ENCODE assay signal across 9 cellular contexts in genomic region chr17:44794699-44795413, GRCh38. TPM values are rescaled to one million over a fixed set of nuclear protein-coding genes. Genes with fewer than 3 reads are reported as not detected.
DNase-seq lines count a peak whose midpoint lies in the region; ATAC-seq, FAIRE-seq and TF ChIP-seq lines count a peak whose summit lies in the region.
"Had no signal": no experiment of that assay in that cellular context is flagged by ENCODE, and none has a peak within 500 bp of the region (broad histone marks: within the 10 kb centered on the region; RNA-seq: fewer than 3 reads in every experiment).

No MANE protein-coding gene starts in this region.

- intact Hi-C loops in activated T-helper 1 cell treated with anti-CD3 and anti-CD28 coated beads, Interleukin-12 subunit alpha, Interleukin-12 subunit beta, Interleukin-2, Interleukin-4 antibody, amounts not matched to agents 30 ng/mL and 10 ng/mL and 1 ng/mL, durations not matched to agents 14 hours and 24 hours and 36 hours (cut with micrococcal nuclease) = no loop called here

- H3K27ac Mint-ChIP-seq in endothelial cell (ENCODE audit: unreplicated experiment) (peak overlapping the region; percentile 97), nephron progenitor cell (peak overlapping the region; percentile 94)
- H3K27ac Mint-ChIP-seq in activated T-helper 1 cell treated with anti-CD3 and anti-CD28 coated beads, Interleukin-12 subunit alpha, Interleukin-12 subunit beta, Interleukin-2, Interleukin-4 antibody, amounts not matched to agents 30 ng/mL and 10 ng/mL and 1 ng/mL, durations not matched to agents 14 hours and 24 hours and 36 hours = no peak overlapping the region
- H3K27ac Mint-ChIP-seq: activated T-cell treated with anti-CD3 and anti-CD28 coated beads, Interleukin-2, amount 50 U/mL, for 72 hours had no signal

- H3K9me3 ChIP-seq in BLaER1 = no peaks in the 10 kb centered on the region
- no peaks in the 10 kb centered on the region for H3K9me3 ChIP-seq in small intestine (ENCODE audit: control insufficient read depth, low read depth)

- no peak for TF ChIP-seq CTCF in endothelial cell (IDR thresholded peaks at IDR 0.05; ENCODE audit: unreplicated experiment)
- no peak for TF ChIP-seq CTCF in nephron progenitor cell (IDR thresholded peaks at IDR 0.05)

- peak overlapping the region; percentile 65 for H3K9ac ChIP-seq in BLaER1

- 54 to 69% (median 62%) methylated on average over 14 of the region's 14 CpGs for WGBS in small intestine, 3 donors

- no peaks in the 10 kb centered on the region for H3K27me3 Mint-ChIP-seq in endothelial cell (ENCODE audit: unreplicated experiment)
- no peaks in the 10 kb centered on the region for H3K27me3 Mint-ChIP-seq in nephron progenitor cell (ENCODE audit: low read depth, poor library complexity)
- peaks cover 3% of the 10 kb centered on the region for H3K27me3 Mint-ChIP-seq in activated T-helper 1 cell treated with anti-CD3 and anti-CD28 coated beads, Interleukin-12 subunit alpha, Interleukin-12 subunit beta, Interleukin-2, Interleukin-4 antibody, amounts not matched to agents 30 ng/mL and 10 ng/mL and 1 ng/mL, durations not matched to agents 14 hours and 24 hours and 36 hours (ENCODE audit: insufficient read depth)

- H3K4me1 Mint-ChIP-seq in endothelial cell (ENCODE audit: unreplicated experiment) = peaks cover 25% of the 10 kb centered on the region
- peaks cover 22% of the 10 kb centered on the region for H3K4me1 Mint-ChIP-seq in nephron progenitor cell
- peaks cover 7% of the 10 kb centered on the region for H3K4me1 Mint-ChIP-seq in activated T-helper 1 cell treated with anti-CD3 and anti-CD28 coated beads, Interleukin-12 subunit alpha, Interleukin-12 subunit beta, Interleukin-2, Interleukin-4 antibody, amounts not matched to agents 30 ng/mL and 10 ng/mL and 1 ng/mL, durations not matched to agents 14 hours and 24 hours and 36 hours (ENCODE audit: low read depth)

- H3K36me3 Mint-ChIP-seq in endothelial cell (ENCODE audit: low read depth, unreplicated experiment) = no peaks in the 10 kb centered on the region
- peaks cover 25% of the 10 kb centered on the region for H3K36me3 Mint-ChIP-seq in nephron progenitor cell (ENCODE audit: low read depth)
- H3K36me3 Mint-ChIP-seq in activated T-helper 1 cell treated with anti-CD3 and anti-CD28 coated beads, Interleukin-12 subunit alpha, Interleukin-12 subunit beta, Interleukin-2, Interleukin-4 antibody, amounts not matched to agents 30 ng/mL and 10 ng/mL and 1 ng/mL, durations not matched to agents 14 hours and 24 hours and 36 hours (ENCODE audit: low read depth) = no peaks in the 10 kb centered on the region

- H3K36me3 ChIP-seq in BLaER1 (peaks cover 22% of the 10 kb centered on the region), small intestine (ENCODE audit: control insufficient read depth in 2 of 2, insufficient read depth in 2 of 2, low read length in 2 of 2) (no peaks in the 10 kb centered on the region)

- H4K20me1 ChIP-seq in BLaER1 = no peaks in the 10 kb centered on the region

- peak overlapping the region; percentile 79 for H3K4me2 ChIP-seq in BLaER1

- H3K4me3 ChIP-seq in BLaER1 = peak overlapping the region; percentile 30; the same call in 1 of the 2 replicates
- H3K4me3 ChIP-seq in small intestine (ENCODE audit: low read depth in 1 of 2, low read length in 2 of 2) = no peak overlapping the region

- H3K4me3 Mint-ChIP-seq in endothelial cell (ENCODE audit: unreplicated experiment) (no peak overlapping the region), nephron progenitor cell (no peak overlapping the region)
- H3K4me3 Mint-ChIP-seq in activated T-helper 1 cell treated with anti-CD3 and anti-CD28 coated beads, Interleukin-12 subunit alpha, Interleukin-12 subunit beta, Interleukin-2, Interleukin-4 antibody, amounts not matched to agents 30 ng/mL and 10 ng/mL and 1 ng/mL, durations not matched to agents 14 hours and 24 hours and 36 hours = no peak overlapping the region
- H3K4me3 Mint-ChIP-seq: activated T-cell treated with anti-CD3 and anti-CD28 coated beads, Interleukin-2, amount 50 U/mL, for 72 hours had no signal

- DNase-seq in NOMO-1 treated with DMSO at 0.1 percent for 48 hours (lab: John Stamatoyannopoulos, UW; ENCODE audit: unreplicated experiment) = peak; percentile 76
- DNase-seq in endothelial cell (ENCODE audit: low spot score) = no peak
- no peak for DNase-seq in nephron progenitor cell
- DNase-seq in small intestine = no peak
- no peak for DNase-seq in activated T-helper 1 cell treated with anti-CD3 and anti-CD28 coated beads, Interleukin-12 subunit alpha, Interleukin-12 subunit beta, Interleukin-2, Interleukin-4 antibody, amounts not matched to agents 30 ng/mL and 10 ng/mL and 1 ng/mL, durations not matched to agents 14 hours and 24 hours and 36 hours (ENCODE audit: low spot score)
- DNase-seq in ureter (ENCODE audit: low spot score) = no peak
- DNase-seq: activated T-cell treated with anti-CD3 and anti-CD28 coated beads, Interleukin-2, amount 50 U/mL, for 72 hours had no signal

- H3K27me3 ChIP-seq in BLaER1 (no peaks in the 10 kb centered on the region), small intestine (ENCODE audit: control insufficient read depth in 2 of 2, insufficient read depth in 2 of 2, low read length in 2 of 2) (no peaks in the 10 kb centered on the region)

- H3K4me1 ChIP-seq in BLaER1 = peaks cover 49% of the 10 kb centered on the region
- peaks cover 0 to 5% of the 10 kb centered on the region in 2 donors for H3K4me1 ChIP-seq in small intestine (ENCODE audit: control insufficient read depth in 2 of 2, insufficient read depth in 1 of 2, low read depth in 1 of 2, low read length in 1 of 2)

- H3K9me3 Mint-ChIP-seq in endothelial cell (ENCODE audit: unreplicated experiment) (no peaks in the 10 kb centered on the region), nephron progenitor cell (no peaks in the 10 kb centered on the region)
- no peaks in the 10 kb centered on the region for H3K9me3 Mint-ChIP-seq in activated T-helper 1 cell treated with anti-CD3 and anti-CD28 coated beads, Interleukin-12 subunit alpha, Interleukin-12 subunit beta, Interleukin-2, Interleukin-4 antibody, amounts not matched to agents 30 ng/mL and 10 ng/mL and 1 ng/mL, durations not matched to agents 14 hours and 24 hours and 36 hours
- H3K9me3 Mint-ChIP-seq: activated T-cell treated with anti-CD3 and anti-CD28 coated beads, Interleukin-2, amount 50 U/mL, for 72 hours had no signal

- peak overlapping the region; percentile 83 for H3K27ac ChIP-seq in BLaER1
- H3K27ac ChIP-seq in small intestine (ENCODE audit: low read depth in 1 of 2, low read length in 1 of 2) = peak overlapping the region in 1 of 2 donors; percentile 91

- no peak for FAIRE-seq in small intestine (lab: Jason Lieb, UNC)

- ATAC-seq in HG03039 (IDR thresholded peaks at IDR 0.05; ENCODE audit: unreplicated experiment) = no peak

RNA-seq across cellular contexts. Expression of gene GJC1, which starts 35.2 kb away (rescaled TPM):
- total RNA-seq in endothelial cell (ENCODE audit: unreplicated experiment) (36.5 TPM), ureter (44.0 TPM)
- 1 to 10 TPM in 1 of 3 donors, not detected in 2; 3.2 TPM for polyA plus RNA-seq in small intestine
- total RNA-seq in activated T-helper 1 cell treated with anti-CD3 and anti-CD28 coated beads, Interleukin-12 subunit alpha, Interleukin-12 subunit beta, Interleukin-2, Interleukin-4 antibody, amounts not matched to agents 30 ng/mL and 10 ng/mL and 1 ng/mL, durations not matched to agents 14 hours and 24 hours and 36 hours = 4.7 and 5.7 TPM in 2 replicates

RNA-seq across cellular contexts. Expression of gene ADAM11, which starts 36.1 kb away (rescaled TPM):
- total RNA-seq in endothelial cell (ENCODE audit: unreplicated experiment) = 0.62 TPM
- under 1 TPM in 1 of 3 donors, not detected in 2; 0.15 TPM for polyA plus RNA-seq in small intestine
- total RNA-seq in activated T-helper 1 cell treated with anti-CD3 and anti-CD28 coated beads, Interleukin-12 subunit alpha, Interleukin-12 subunit beta, Interleukin-2, Interleukin-4 antibody, amounts not matched to agents 30 ng/mL and 10 ng/mL and 1 ng/mL, durations not matched to agents 14 hours and 24 hours and 36 hours = 0.32 and 0.52 TPM in 2 replicates
- total RNA-seq in ureter = 2.2 TPM

RNA-seq across cellular contexts. Expression of gene HIGD1B, which starts 52.8 kb away (rescaled TPM):
- not detected for total RNA-seq in endothelial cell (ENCODE audit: unreplicated experiment)
- polyA plus RNA-seq in small intestine = 1 to 10 TPM in 2 of 3 donors, not detected in 1; 1.5 to 6.5 TPM
- total RNA-seq in activated T-helper 1 cell treated with anti-CD3 and anti-CD28 coated beads, Interleukin-12 subunit alpha, Interleukin-12 subunit beta, Interleukin-2, Interleukin-4 antibody, amounts not matched to agents 30 ng/mL and 10 ng/mL and 1 ng/mL, durations not matched to agents 14 hours and 24 hours and 36 hours = not detected in 2 replicates
- total RNA-seq in ureter = 3.2 TPM
- total RNA-seq: activated T-cell treated with anti-CD3 and anti-CD28 coated beads, Interleukin-2, amount 50 U/mL, for 72 hours had no signal
